Comparison of ENCODE assay signal across 4 cellular contexts in the genomic region with DNA sequence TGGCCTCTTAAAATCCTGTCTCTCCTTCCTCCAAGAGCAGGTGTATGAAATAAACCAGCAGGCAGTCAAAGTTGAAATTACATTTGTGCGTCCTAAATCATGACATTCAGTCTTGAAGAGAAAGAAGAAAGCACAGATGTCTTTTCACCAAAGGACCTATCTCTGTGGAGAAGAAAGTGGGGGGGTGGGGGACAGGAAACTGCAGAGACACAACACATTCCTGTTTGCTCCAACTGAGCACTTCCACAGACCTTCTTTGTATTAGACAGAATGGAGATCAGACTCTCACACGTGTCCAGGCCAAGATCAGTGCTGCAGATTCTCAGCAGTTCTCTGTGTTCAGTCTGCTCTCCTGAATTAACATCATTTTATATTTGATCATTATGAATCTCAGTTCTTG.
TF ChIP-seq lines count a peak whose summit lies in the region.

No MANE protein-coding gene starts in this region.

TF ChIP-seq in SK-N-SH, 30 proteins besides CTCF, POLR2A, EP300 and RAD21:
- TF ChIP-seq, protein P1, sequence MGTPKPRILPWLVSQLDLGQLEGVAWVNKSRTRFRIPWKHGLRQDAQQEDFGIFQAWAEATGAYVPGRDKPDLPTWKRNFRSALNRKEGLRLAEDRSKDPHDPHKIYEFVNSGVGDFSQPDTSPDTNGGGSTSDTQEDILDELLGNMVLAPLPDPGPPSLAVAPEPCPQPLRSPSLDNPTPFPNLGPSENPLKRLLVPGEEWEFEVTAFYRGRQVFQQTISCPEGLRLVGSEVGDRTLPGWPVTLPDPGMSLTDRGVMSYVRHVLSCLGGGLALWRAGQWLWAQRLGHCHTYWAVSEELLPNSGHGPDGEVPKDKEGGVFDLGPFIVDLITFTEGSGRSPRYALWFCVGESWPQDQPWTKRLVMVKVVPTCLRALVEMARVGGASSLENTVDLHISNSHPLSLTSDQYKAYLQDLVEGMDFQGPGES (IDR thresholded peaks at IDR 0.05; ENCODE audit: low read depth, low read length): no peak
- TF ChIP-seq TAF1 (IDR thresholded peaks at IDR 0.05; ENCODE audit: borderline replicate concordance, low read depth, low read length) (no peak), EZH2phosphoT487 (IDR thresholded peaks at IDR 0.05; ENCODE audit: borderline replicate concordance, low read depth) (no peak), JUND (IDR thresholded peaks at IDR 0.05) (no peak), YY1 (IDR thresholded peaks at IDR 0.05; ENCODE audit: low read depth) (no peak), ELF1 (IDR thresholded peaks at IDR 0.05) (no peak), MXI1 (IDR thresholded peaks at IDR 0.05; ENCODE audit: low read depth, low read length) (no peak), GABPA (IDR thresholded peaks at IDR 0.05; ENCODE audit: low read depth) (no peak), RXRA (IDR thresholded peaks at IDR 0.05; ENCODE audit: borderline replicate concordance, low read depth) (no peak), MEF2A (IDR thresholded peaks at IDR 0.05; ENCODE audit: borderline replicate concordance, low read depth) (no peak), GATA2 (CRISPR knock-in tag; IDR thresholded peaks at IDR 0.05) (no peak)

TF ChIP-seq in SK-N-SH treated with all-trans-retinoic acid at 6 μM for 48 hours, 23 proteins besides CTCF, POLR2A, EP300 and RAD21:
- no peak for TF ChIP-seq ZNF565 (CRISPR knock-in tag; conservative IDR thresholded peaks at IDR 0.05; ENCODE audit: low read depth)
- no peak for TF ChIP-seq ISL1 (CRISPR knock-in tag; IDR thresholded peaks at IDR 0.05)
- TF ChIP-seq, protein P2, sequence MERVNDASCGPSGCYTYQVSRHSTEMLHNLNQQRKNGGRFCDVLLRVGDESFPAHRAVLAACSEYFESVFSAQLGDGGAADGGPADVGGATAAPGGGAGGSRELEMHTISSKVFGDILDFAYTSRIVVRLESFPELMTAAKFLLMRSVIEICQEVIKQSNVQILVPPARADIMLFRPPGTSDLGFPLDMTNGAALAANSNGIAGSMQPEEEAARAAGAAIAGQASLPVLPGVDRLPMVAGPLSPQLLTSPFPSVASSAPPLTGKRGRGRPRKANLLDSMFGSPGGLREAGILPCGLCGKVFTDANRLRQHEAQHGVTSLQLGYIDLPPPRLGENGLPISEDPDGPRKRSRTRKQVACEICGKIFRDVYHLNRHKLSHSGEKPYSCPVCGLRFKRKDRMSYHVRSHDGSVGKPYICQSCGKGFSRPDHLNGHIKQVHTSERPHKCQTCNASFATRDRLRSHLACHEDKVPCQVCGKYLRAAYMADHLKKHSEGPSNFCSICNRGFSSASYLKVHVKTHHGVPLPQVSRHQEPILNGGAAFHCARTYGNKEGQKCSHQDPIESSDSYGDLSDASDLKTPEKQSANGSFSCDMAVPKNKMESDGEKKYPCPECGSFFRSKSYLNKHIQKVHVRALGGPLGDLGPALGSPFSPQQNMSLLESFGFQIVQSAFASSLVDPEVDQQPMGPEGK (CRISPR knock-in tag; IDR thresholded peaks at IDR 0.05; ENCODE audit: borderline replicate concordance): no peak
- TF ChIP-seq, protein P3, sequence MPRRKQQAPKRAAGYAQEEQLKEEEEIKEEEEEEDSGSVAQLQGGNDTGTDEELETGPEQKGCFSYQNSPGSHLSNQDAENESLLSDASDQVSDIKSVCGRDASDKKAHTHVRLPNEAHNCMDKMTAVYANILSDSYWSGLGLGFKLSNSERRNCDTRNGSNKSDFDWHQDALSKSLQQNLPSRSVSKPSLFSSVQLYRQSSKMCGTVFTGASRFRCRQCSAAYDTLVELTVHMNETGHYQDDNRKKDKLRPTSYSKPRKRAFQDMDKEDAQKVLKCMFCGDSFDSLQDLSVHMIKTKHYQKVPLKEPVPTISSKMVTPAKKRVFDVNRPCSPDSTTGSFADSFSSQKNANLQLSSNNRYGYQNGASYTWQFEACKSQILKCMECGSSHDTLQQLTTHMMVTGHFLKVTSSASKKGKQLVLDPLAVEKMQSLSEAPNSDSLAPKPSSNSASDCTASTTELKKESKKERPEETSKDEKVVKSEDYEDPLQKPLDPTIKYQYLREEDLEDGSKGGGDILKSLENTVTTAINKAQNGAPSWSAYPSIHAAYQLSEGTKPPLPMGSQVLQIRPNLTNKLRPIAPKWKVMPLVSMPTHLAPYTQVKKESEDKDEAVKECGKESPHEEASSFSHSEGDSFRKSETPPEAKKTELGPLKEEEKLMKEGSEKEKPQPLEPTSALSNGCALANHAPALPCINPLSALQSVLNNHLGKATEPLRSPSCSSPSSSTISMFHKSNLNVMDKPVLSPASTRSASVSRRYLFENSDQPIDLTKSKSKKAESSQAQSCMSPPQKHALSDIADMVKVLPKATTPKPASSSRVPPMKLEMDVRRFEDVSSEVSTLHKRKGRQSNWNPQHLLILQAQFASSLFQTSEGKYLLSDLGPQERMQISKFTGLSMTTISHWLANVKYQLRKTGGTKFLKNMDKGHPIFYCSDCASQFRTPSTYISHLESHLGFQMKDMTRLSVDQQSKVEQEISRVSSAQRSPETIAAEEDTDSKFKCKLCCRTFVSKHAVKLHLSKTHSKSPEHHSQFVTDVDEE (CRISPR knock-in tag; IDR thresholded peaks at IDR 0.05): no peak
- TF ChIP-seq ZC3H10 (CRISPR knock-in tag; IDR thresholded peaks at IDR 0.05): no peak
- TF ChIP-seq CSDC2 (CRISPR knock-in tag; IDR thresholded peaks at IDR 0.05): no peak
TF ChIP-seq in SK-N-SH treated with all-trans-retinoic acid at 6 μM for 48 hours: peak in this region for 0.

TF ChIP-seq in endothelial cell of umbilical vein, 7 proteins besides CTCF, POLR2A, EP300 and RAD21 (continued from another document):
- no peak for TF ChIP-seq FOS (IDR thresholded peaks at IDR 0.05; ENCODE audit: borderline replicate concordance, insufficient read depth, low read length)
- TF ChIP-seq EZH2 (IDR thresholded peaks at IDR 0.05; ENCODE audit: borderline replicate concordance, low read depth, low read length, severe bottlenecking): no peak
- TF ChIP-seq MYC (IDR thresholded peaks at IDR 0.05; ENCODE audit: low read depth, low read length): no peak
- TF ChIP-seq, protein P4, sequence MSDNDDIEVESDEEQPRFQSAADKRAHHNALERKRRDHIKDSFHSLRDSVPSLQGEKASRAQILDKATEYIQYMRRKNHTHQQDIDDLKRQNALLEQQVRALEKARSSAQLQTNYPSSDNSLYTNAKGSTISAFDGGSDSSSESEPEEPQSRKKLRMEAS (IDR thresholded peaks at IDR 0.05; ENCODE audit: insufficient read depth, insufficient read length): no peak
- TF ChIP-seq POLR2AphosphoS5 (IDR thresholded peaks at IDR 0.05; ENCODE audit: insufficient read depth, low read depth, low read length): no peak
- TF ChIP-seq JUN (IDR thresholded peaks at IDR 0.05; ENCODE audit: borderline replicate concordance, insufficient read depth, insufficient read length, low read depth): no peak

TF ChIP-seq in GM12891, 5 proteins besides CTCF, POLR2A, EP300 and RAD21 (continued from another document):
- no peak for TF ChIP-seq TAF1 (IDR thresholded peaks at IDR 0.05; ENCODE audit: low read depth, low read length)
- no peak for TF ChIP-seq SPI1 (IDR thresholded peaks at IDR 0.05; ENCODE audit: low read depth, low read length)
- TF ChIP-seq PAX5 (IDR thresholded peaks at IDR 0.05; ENCODE audit: insufficient read depth, low read length, severe bottlenecking): no peak
- no peak for TF ChIP-seq POLR2AphosphoS5 (IDR thresholded peaks at IDR 0.05; ENCODE audit: low read depth, low read length)
